8 cellular contexts compared by ENCODE assay signal in the genomic region with DNA sequence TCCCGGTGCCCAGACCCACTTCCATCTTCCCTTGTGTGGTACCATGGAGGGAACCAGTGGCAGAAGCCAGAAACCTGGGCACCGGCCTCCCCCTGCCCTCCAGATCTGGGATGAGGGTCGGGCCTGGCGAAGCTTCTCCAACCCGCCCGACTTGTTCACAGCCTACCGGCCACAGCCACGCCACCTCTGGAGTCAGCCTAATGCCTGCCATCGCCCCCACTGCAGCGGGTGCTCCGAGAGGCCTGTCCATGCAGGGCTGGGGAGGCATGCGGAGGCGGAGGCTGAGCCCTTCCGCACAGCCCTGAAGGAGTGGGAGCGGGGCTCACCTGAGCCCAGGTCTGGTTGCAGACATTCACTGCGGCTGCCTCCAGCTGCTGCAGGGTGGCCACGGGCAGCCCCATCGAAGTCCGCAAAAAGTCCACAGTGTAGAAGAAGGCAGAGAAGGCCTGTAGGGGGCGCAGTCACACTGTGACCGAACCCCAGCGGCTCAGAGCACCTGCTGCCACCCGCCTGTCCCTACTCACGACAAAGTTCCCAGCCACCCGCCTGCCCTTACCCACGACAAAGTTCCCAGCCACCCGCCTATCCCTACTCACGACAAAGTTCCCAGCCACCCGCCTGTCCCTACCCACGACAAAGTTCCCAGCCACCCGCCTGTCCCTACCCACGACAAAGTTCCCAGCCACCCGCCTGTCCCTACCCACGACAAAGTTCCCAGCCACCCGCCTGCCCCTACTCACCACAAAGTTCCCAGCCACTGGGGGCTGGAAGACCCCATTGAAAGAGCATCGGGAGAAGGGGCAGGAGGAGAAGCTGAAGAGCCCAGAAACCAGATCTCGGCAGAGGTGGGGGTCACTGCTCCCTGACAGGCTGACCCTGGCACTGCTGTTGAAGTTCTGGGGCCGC. TPM values are rescaled to one million over a fixed set of nuclear protein-coding genes. Genes with fewer than 3 reads are reported as not detected.
DNase-seq lines count a peak whose midpoint lies in the region; ATAC-seq, FAIRE-seq and TF ChIP-seq lines count a peak whose summit lies in the region.

No MANE protein-coding gene starts in this region.

- TF ChIP-seq CTCF in omental fat pad (IDR thresholded peaks at IDR 0.05) = no peak

- ATAC-seq in omental fat pad (ENCODE audit: low FRiP score) (no peak), GM18868 (IDR thresholded peaks at IDR 0.05; ENCODE audit: unreplicated experiment) (no peak)

- H3K27me3 Mint-ChIP-seq in T-helper 2 cell treated with Interferon-gamma antibody and Interleukin-4, amounts not matched to agents 5 μg/mL and 100 μg/mL, for 36 hours (ENCODE audit: low read depth) = peaks cover 46% of the 10 kb centered on the region

- H3K4me1 Mint-ChIP-seq in T-helper 2 cell treated with Interferon-gamma antibody and Interleukin-4, amounts not matched to agents 5 μg/mL and 100 μg/mL, for 36 hours (ENCODE audit: low read depth) = peaks cover 1% of the 10 kb centered on the region

- peak; percentile 72 for FAIRE-seq in endometrium (lab: Jason Lieb, UNC)

- DNase-seq in T-helper 2 cell (peak in 3 of 5 experiments; percentile 36 to 68 (median 52)), NCI-H1930 (lab: John Stamatoyannopoulos, UW) (peak; percentile 26 to 67), omental fat pad (ENCODE audit: low spot score) (peak; percentile 52), NK-92 (lab: John Stamatoyannopoulos, UW; ENCODE audit: unreplicated experiment) (no peak)
- DNase-seq in T-helper 2 cell treated with Interferon-gamma antibody and Interleukin-4, amounts not matched to agents 5 μg/mL and 100 μg/mL, for 36 hours (ENCODE audit: low spot score) = no peak
- DNase-seq in activated CD4-positive, alpha-beta T cell treated with anti-CD3 and anti-CD28 coated beads for 1 hour = peak; percentile 33

- no peaks in the 10 kb centered on the region for H3K9me3 Mint-ChIP-seq in T-helper 2 cell treated with Interferon-gamma antibody and Interleukin-4, amounts not matched to agents 5 μg/mL and 100 μg/mL, for 36 hours

- no peak overlapping the region for H3K4me3 Mint-ChIP-seq in T-helper 2 cell treated with Interferon-gamma antibody and Interleukin-4, amounts not matched to agents 5 μg/mL and 100 μg/mL, for 36 hours

- H3K36me3 Mint-ChIP-seq in T-helper 2 cell treated with Interferon-gamma antibody and Interleukin-4, amounts not matched to agents 5 μg/mL and 100 μg/mL, for 36 hours (ENCODE audit: low read depth) = no peaks in the 10 kb centered on the region

- no peak overlapping the region for H3K27ac Mint-ChIP-seq in T-helper 2 cell treated with Interferon-gamma antibody and Interleukin-4, amounts not matched to agents 5 μg/mL and 100 μg/mL, for 36 hours

RNA-seq across cellular contexts. Expression of a gene that starts 3.8 kb away (rescaled TPM):
- total RNA-seq in omental fat pad = 10 to 100 TPM; 37.2 to 70.5 (median 58.5) TPM

RNA-seq across cellular contexts. Expression of a gene that starts 4.1 kb away (rescaled TPM):
- under 1 TPM in 3 of 4 donors, not detected in 1; 0.25 to 0.72 (median 0.28) TPM for total RNA-seq in omental fat pad

RNA-seq across cellular contexts. Expression of a gene that starts 17.9 kb away (rescaled TPM):
- 1 to 10 TPM in 1 of 4 donors, under 1 TPM in 2, not detected in 1; 0.19 to 3.6 (median 0.31) TPM for total RNA-seq in omental fat pad

RNA-seq across cellular contexts. Expression of a gene that starts 20.6 kb away (rescaled TPM):
- total RNA-seq in omental fat pad = 1 to 10 TPM in 1 of 4 donors, under 1 TPM in 2, not detected in 1; 0.13 to 1.8 (median 0.37) TPM

RNA-seq across cellular contexts. Expression of a gene that starts 21.8 kb away (rescaled TPM):
- total RNA-seq in omental fat pad = 10 to 100 TPM; 15.4 to 31.5 (median 25.9) TPM

Comparison
In these comparisons a context has a peak if more than half of its experiments do, and no peak if none do; other contexts are left out.
1. DNase-seq: peak in T-helper 2 cell (3 of 5), NCI-H1930 (2 of 2), activated CD4-positive, alpha-beta T cell treated with anti-CD3 and anti-CD28 coated beads for 1 hour (single experiment) and omental fat pad (single experiment); none in T-helper 2 cell treated with Interferon-gamma antibody and Interleukin-4, amounts not matched to agents 5 μg/mL and 100 μg/mL, for 36 hours (single experiment) and NK-92 (single experiment).